ENCODE assay signal across 9 cellular contexts in genomic region chr17:76716834-76717205, GRCh38. TPM values are rescaled to one million over a fixed set of nuclear protein-coding genes. Genes with fewer than 3 reads are reported as not detected.
DNase-seq lines count a peak whose midpoint lies in the region; TF ChIP-seq lines count a peak whose summit lies in the region.
"Had no signal": no experiment of that assay in that cellular context is flagged by ENCODE, and none has a peak within 500 bp of the region (broad histone marks: within the 10 kb centered on the region; RNA-seq: fewer than 3 reads in every experiment).

No MANE protein-coding gene starts in this region.

- no peak overlapping the region for H3K14ac ChIP-seq in mesenchymal stem cell (ENCODE audit: low read length in 2 of 2)

- no peak overlapping the region for H3K4ac ChIP-seq in mesenchymal stem cell (ENCODE audit: low read depth in 1 of 2, low read length in 2 of 2)

- H4K8ac ChIP-seq in mesenchymal stem cell (ENCODE audit: low read length) = no peak overlapping the region

- H3K27me3 ChIP-seq in AG04450 (ENCODE audit: control insufficient read depth, insufficient read depth, low read length) = no peaks in the 10 kb centered on the region
- no peaks in the 10 kb centered on the region for H3K27me3 ChIP-seq in HL-60 (ENCODE audit: insufficient read depth, poor library complexity, severe bottlenecking)
- no peaks in the 10 kb centered on the region for H3K27me3 ChIP-seq in mesenchymal stem cell (ENCODE audit: control insufficient read depth in 1 of 2, insufficient read depth in 1 of 2, low read length in 2 of 2)

- in situ Hi-C loops in ACHN (cut with HindIII; ENCODE audit: low pct_ligation_motif_present, low pct_unique_long_range_greater_than_20kb, low sequenced_read_pairs) = no loop called here

- H3K27ac Mint-ChIP-seq in MCF 10A (ENCODE audit: low read depth, unreplicated experiment) (peak overlapping the region; percentile 55), type B pancreatic cell (no peak overlapping the region)

- H2AFZ ChIP-seq in mesenchymal stem cell (ENCODE audit: low read depth, low read length) = no peak overlapping the region

- CTCF ChIA-PET in AG04450 (lab: Charles Lee) = interaction anchor here (0.7 to 2.1 kb wide), 5 partner anchors 11 to 194 kb away, joined by 3 to 10 read pairs (median 4); no protein-coding TSS in a partner anchor
- CTCF ChIA-PET in MCF 10A (lab: Yijun Ruan, JAX) = interaction anchor here (0.6 to 1.7 kb wide), 5 partner anchors 11 to 1017 kb away, joined by 3 to 7 read pairs (median 4); no protein-coding TSS in a partner anchor

- H2BK5ac ChIP-seq in mesenchymal stem cell (ENCODE audit: low read depth, low read length, poor library complexity, severe bottlenecking) = peak overlapping the region; percentile 19

- H3K4me3 Mint-ChIP-seq in MCF 10A (ENCODE audit: unreplicated experiment) = no peak overlapping the region
- no peak overlapping the region for H3K4me3 Mint-ChIP-seq in type B pancreatic cell

- peaks cover 13% of the 10 kb centered on the region for H3K4me1 Mint-ChIP-seq in MCF 10A (ENCODE audit: insufficient read depth, unreplicated experiment)
- peaks cover 7% of the 10 kb centered on the region for H3K4me1 Mint-ChIP-seq in type B pancreatic cell (ENCODE audit: unreplicated experiment)

- peaks cover 93% of the 10 kb centered on the region for H3K36me3 Mint-ChIP-seq in MCF 10A (ENCODE audit: insufficient read depth, unreplicated experiment)
- peaks cover 10% of the 10 kb centered on the region for H3K36me3 Mint-ChIP-seq in type B pancreatic cell

- H3K79me1 ChIP-seq in mesenchymal stem cell (replicated peaks; ENCODE audit: low read length, poor library complexity, severe bottlenecking) = peaks cover 40% of the 10 kb centered on the region

- no TSS peak for BruUV-seq in MCF 10A (replicated peaks; lab: Mats Ljungman, UMichigan)

- no peak for TF ChIP-seq CTCF in AG04450 (IDR thresholded peaks at IDR 0.05; ENCODE audit: low read depth, low read length)
- TF ChIP-seq CTCF in HL-60 (IDR thresholded peaks at IDR 0.05; ENCODE audit: insufficient read depth, low read length) = no peak
- TF ChIP-seq CTCF in MCF 10A (IDR thresholded peaks at IDR 0.05; ENCODE audit: unreplicated experiment) = no peak
- TF ChIP-seq CTCF in type B pancreatic cell (conservative IDR thresholded peaks at IDR 0.05) = no peak

- no peak overlapping the region for H3K23ac ChIP-seq in mesenchymal stem cell (ENCODE audit: low read length in 2 of 2)

- peak overlapping the region; percentile 90 for H3K9ac ChIP-seq in mesenchymal stem cell (ENCODE audit: low read length)

- no peaks in the 10 kb centered on the region for H3K9me3 ChIP-seq in AG04450 (ENCODE audit: control insufficient read depth, insufficient read depth, low read length)
- H3K9me3 ChIP-seq in mesenchymal stem cell (ENCODE audit: control insufficient read depth, low read length) = no peaks in the 10 kb centered on the region

- H2AK5ac ChIP-seq in mesenchymal stem cell (ENCODE audit: low read length, severe bottlenecking) = peak overlapping the region; percentile 76

- peaks cover 59 to 77% of the 10 kb centered on the region in 2 experiments for H3K36me3 ChIP-seq in mesenchymal stem cell (ENCODE audit: control insufficient read depth in 1 of 2, insufficient read depth in 2 of 2, low read depth in 1 of 2, low read length in 2 of 2)

- H3K27ac ChIP-seq in AG04450 (ENCODE audit: low read depth, low read length) (peak overlapping the region; percentile 98), HL-60 (replicated peaks) (peak overlapping the region; percentile 80), mesenchymal stem cell (ENCODE audit: low read length, poor library complexity, severe bottlenecking) (peak overlapping the region; percentile 96)

- H4K91ac ChIP-seq in mesenchymal stem cell (ENCODE audit: low read length) = no peak overlapping the region

- H3K27me3 Mint-ChIP-seq in MCF 10A (ENCODE audit: insufficient read depth, unreplicated experiment) = no peaks in the 10 kb centered on the region
- H3K27me3 Mint-ChIP-seq in type B pancreatic cell = no peaks in the 10 kb centered on the region

- H3K4me1 ChIP-seq in mesenchymal stem cell (ENCODE audit: control insufficient read depth, insufficient read depth, low read depth, low read length) = peaks cover 12% of the 10 kb centered on the region

- H3K4me3 ChIP-seq in AG04450 (ENCODE audit: low read depth, low read length) (no peak overlapping the region), HL-60 (replicated peaks; ENCODE audit: insufficient read depth, low read length) (no peak overlapping the region), mesenchymal stem cell (ENCODE audit: insufficient read depth in 1 of 2, low read depth in 1 of 2, low read length in 2 of 2) (peak overlapping the region in 1 of 2 experiments; percentile 59)

- WGBS in mesenchymal stem cell = 17% methylated on average over 4 of the region's 6 CpGs

- intact Hi-C loops in MCF 10A (cut with micrococcal nuclease) = loop anchor here (5.0 to 10.0 kb wide), 2 partner anchors 35 to 162 kb away; no protein-coding TSS in a partner anchor

- DNase-seq in AG04450 (ENCODE audit: low read depth, low spot score) = peak; percentile 73
- no peak for DNase-seq in HL-60 (ENCODE audit: low read depth in 1 of 2, low spot score in 1 of 2)
- DNase-seq in MCF 10A (ENCODE audit: unreplicated experiment) = peak; percentile 57
- DNase-seq in mesenchymal stem cell = peak; percentile 94
- no peak for DNase-seq in erythroblast (lab: John Stamatoyannopoulos, UW)
- DNase-seq in type B pancreatic cell (ENCODE audit: extremely low spot score, unreplicated experiment) = no peak
- no peak for DNase-seq in ACHN
- DNase-seq in NOMO-1 treated with dmso at 0.1 percent for 144 hours (lab: John Stamatoyannopoulos, UW; ENCODE audit: unreplicated experiment) = no peak
- DNase-seq: MM.1S had no signal

- POLR2A ChIA-PET in AG04450 (lab: Yijun Ruan, JAX) (interaction anchor here (1.0 to 2.4 kb wide), 9 partner anchors 9 to 206 kb away, joined by 3 to 19 read pairs (median 8); partner anchors contain the start of genes JMJD6, METTL23, MFSD11 and PRCD), MCF 10A (lab: Yijun Ruan, JAX) (interaction anchor here (0.6 to 5.3 kb wide), 12 partner anchors 8 to 166 kb away, joined by 3 to 51 read pairs (median 6); partner anchors contain the start of genes JMJD6, METTL23, MFSD11 and ST6GALNAC2)

- no peaks in the 10 kb centered on the region for H3K9me3 Mint-ChIP-seq in MCF 10A (ENCODE audit: unreplicated experiment)
- no peaks in the 10 kb centered on the region for H3K9me3 Mint-ChIP-seq in type B pancreatic cell

- TF ChIP-seq POLR2A in erythroblast (IDR thresholded peaks at IDR 0.05; ENCODE audit: low read length) = no peak

- H3K4me2 ChIP-seq in mesenchymal stem cell (ENCODE audit: low read length, poor library complexity, severe bottlenecking) = no peak overlapping the region

- H2BK15ac ChIP-seq in mesenchymal stem cell (ENCODE audit: low read depth, poor library complexity, severe bottlenecking) = no peak overlapping the region

- peak overlapping the region; percentile 68 to 85 for H3K18ac ChIP-seq in mesenchymal stem cell (ENCODE audit: low read depth in 1 of 2, low read length in 2 of 2)

- no peak overlapping the region for H2BK120ac ChIP-seq in mesenchymal stem cell (ENCODE audit: low read depth, low read length)

- no peak overlapping the region for H2BK12ac ChIP-seq in mesenchymal stem cell (ENCODE audit: low read length in 2 of 2)

RNA-seq across cellular contexts. Expression of gene MXRA7, which starts 6.1 kb away (rescaled TPM):
- 222 and 265 TPM in 2 replicates for polyA plus RNA-seq in AG04450 (2011; rRNA removed)
- polyA minus RNA-seq in AG04450 (2011; rRNA and poly(A)+ RNA removed) = 92.0 and 94.3 TPM in 2 replicates
- total RNA-seq in MCF 10A (2022) = 33.6 and 35.1 TPM in 2 replicates
- polyA plus RNA-seq in mesenchymal stem cell (2013, experiment 1 of 2) = 167 TPM
- 173 TPM for polyA plus RNA-seq in mesenchymal stem cell (2013, experiment 2 of 2)
- 43.4 and 75.0 TPM in 2 replicates for total RNA-seq in type B pancreatic cell (ENCODE audit: low replicate concordance)

RNA-seq across cellular contexts. Expression of gene JMJD6, which starts 9.6 kb away (rescaled TPM):
- 12.4 and 17.3 TPM in 2 replicates for polyA plus RNA-seq in AG04450 (2011; rRNA removed)
- 12.2 and 16.6 TPM in 2 replicates for polyA minus RNA-seq in AG04450 (2011; rRNA and poly(A)+ RNA removed)
- total RNA-seq in MCF 10A (2022) (29.4 and 45.8 TPM in 2 replicates), type B pancreatic cell (ENCODE audit: low replicate concordance) (23.6 and 35.4 TPM in 2 replicates)
- polyA plus RNA-seq in mesenchymal stem cell (2013, experiment 1 of 2) = 23.3 TPM
- polyA plus RNA-seq in mesenchymal stem cell (2013, experiment 2 of 2) = 24.1 TPM

RNA-seq across cellular contexts. Expression of gene METTL23, which starts 9.8 kb away (rescaled TPM):
- 46.8 and 54.4 TPM in 2 replicates for polyA plus RNA-seq in AG04450 (2011; rRNA removed)
- 11.6 and 15.5 TPM in 2 replicates for polyA minus RNA-seq in AG04450 (2011; rRNA and poly(A)+ RNA removed)
- total RNA-seq in MCF 10A (2022) (35.1 and 37.1 TPM in 2 replicates), type B pancreatic cell (ENCODE audit: low replicate concordance) (27.5 and 28.2 TPM in 2 replicates)
- polyA plus RNA-seq in mesenchymal stem cell (2013, experiment 1 of 2) = 35.5 TPM
- polyA plus RNA-seq in mesenchymal stem cell (2013, experiment 2 of 2) = 38.7 TPM

RNA-seq across cellular contexts. Expression of gene SRSF2, which starts 20.3 kb away (rescaled TPM):
- polyA plus RNA-seq in AG04450 (2011; rRNA removed) = 170 and 184 TPM in 2 replicates
- polyA minus RNA-seq in AG04450 (2011; rRNA and poly(A)+ RNA removed) = 71.4 and 81.2 TPM in 2 replicates
- total RNA-seq in MCF 10A (2022) (161 and 168 TPM in 2 replicates), type B pancreatic cell (ENCODE audit: low replicate concordance) (198 and 273 TPM in 2 replicates)
- 127 TPM for polyA plus RNA-seq in mesenchymal stem cell (2013, experiment 1 of 2)
- 137 TPM for polyA plus RNA-seq in mesenchymal stem cell (2013, experiment 2 of 2)

RNA-seq across cellular contexts. Expression of gene MFSD11, which starts 21.1 kb away (rescaled TPM):
- 20.3 and 21.1 TPM in 2 replicates for polyA plus RNA-seq in AG04450 (2011; rRNA removed)
- 20.2 and 21.9 TPM in 2 replicates for polyA minus RNA-seq in AG04450 (2011; rRNA and poly(A)+ RNA removed)
- 11.6 and 13.8 TPM in 2 replicates for total RNA-seq in MCF 10A (2022)
- 24.6 TPM for polyA plus RNA-seq in mesenchymal stem cell (2013, experiment 1 of 2)
- 23.7 TPM for polyA plus RNA-seq in mesenchymal stem cell (2013, experiment 2 of 2)
- 29.0 and 33.9 TPM in 2 replicates for total RNA-seq in type B pancreatic cell (ENCODE audit: low replicate concordance)

Comparison
In these comparisons a context has a peak if more than half of its experiments do, and no peak if none do; other contexts are left out.
1. DNase-seq: peak in AG04450 (single experiment), MCF 10A (single experiment) and mesenchymal stem cell (single experiment); none in HL-60 (0 of 2), erythroblast (0 of 2), type B pancreatic cell (single experiment), ACHN (single experiment) and NOMO-1 treated with dmso at 0.1 percent for 144 hours (single experiment).
2. Peak in every context shown above with its lines, with median percentiles within 50 percentile points of each other: H3K27ac ChIP-seq.